Comparison of ENCODE assay signal across 19 cellular contexts in the genomic region with DNA sequence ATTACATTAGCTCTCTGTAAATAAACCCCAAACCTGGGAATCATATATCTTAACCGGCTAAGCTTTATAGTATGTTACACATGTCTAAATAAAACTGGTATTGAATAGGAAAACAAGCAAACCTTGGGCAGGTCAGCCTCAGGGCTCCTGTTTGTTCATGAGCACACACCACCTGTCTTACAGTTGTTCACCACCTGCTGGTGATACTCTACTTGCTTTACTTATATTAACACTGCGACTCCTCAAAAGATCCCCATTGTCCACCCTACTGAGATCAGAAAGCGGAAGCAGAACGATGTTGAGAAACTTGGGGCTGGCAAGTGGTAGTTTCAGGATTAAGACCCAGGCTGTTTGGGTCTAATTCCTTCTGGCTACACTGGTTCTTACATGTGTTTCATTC. TPM values are rescaled to one million over a fixed set of nuclear protein-coding genes. Genes with fewer than 3 reads are reported as not detected.
DNase-seq lines count a peak whose midpoint lies in the region; ATAC-seq, FAIRE-seq and TF ChIP-seq lines count a peak whose summit lies in the region.
"Had no signal": no experiment of that assay in that cellular context is flagged by ENCODE, and none has a peak within 500 bp of the region (broad histone marks: within the 10 kb centered on the region; RNA-seq: fewer than 3 reads in every experiment).

No MANE protein-coding gene starts in this region.

- no peak for ATAC-seq in HG03095 (IDR thresholded peaks at IDR 0.05; ENCODE audit: unreplicated experiment)
- ATAC-seq: PC-3 had no signal

- DNase-seq in COLO668 (lab: John Stamatoyannopoulos, UW; ENCODE audit: unreplicated experiment) (peak; percentile 66), DMS53 treated with DMSO at 0.1 percent for 48 hours (lab: John Stamatoyannopoulos, UW; ENCODE audit: unreplicated experiment) (peak; percentile 18), NCI-H69 (lab: John Stamatoyannopoulos, UW) (peak; percentile 73), H1 (ENCODE audit: low read depth in 1 of 2, low spot score in 2 of 2) (no peak), NCI-H2081 treated with DMSO at 0.1 percent for 48 hours (lab: John Stamatoyannopoulos, UW) (no peak), SKM-1 (lab: John Stamatoyannopoulos, UW; ENCODE audit: unreplicated experiment) (no peak)
- DNase-seq: DMS 273 treated with DMSO at 0.1 percent for 48 hours, GOT3, Karpas-422, MG63, NCI-H1436 treated with DMSO at 0.1 percent for 48 hours, NCI-H226, NCI-H526 treated with DMSO at 0.1 percent for 48 hours, PC-3, SW 1271 had no signal

- no peak for TF ChIP-seq RAD21 in H1 (IDR thresholded peaks at IDR 0.05 in 1 of 2, conservative IDR thresholded peaks at IDR 0.05 in 1 of 2; ENCODE audit: low read depth in 2 of 2, low read length in 2 of 2)

- no peak overlapping the region for H3K27ac ChIP-seq in H1 (ENCODE audit: low read depth, low read length)
- H3K27ac ChIP-seq: C4-2B, SJSA1 had no signal

- CTCF ChIA-PET in H1 (lab: Charles Lee; ENCODE audit: partially characterized antibody) = interaction anchor here (0.6 to 4.3 kb wide), 10 partner anchors 10 to 940 kb away, joined by 3 to 36 read pairs (median 3); no protein-coding TSS in a partner anchor

- 94% methylated on average over 4 of the region's 4 CpGs; no CpG with 5 or more reads in 1 of the 2 experiments for whole genome bisulfite sequencing in H1 (ENCODE audit: extremely low coverage in 1 of 2, insufficient coverage in 1 of 2, insufficient read length in 1 of 2, insufficient replicate concordance in 2 of 2, low coverage in 1 of 2, low lambda C conversion rate in 2 of 2, missing lambda C conversion rate in 1 of 2), 2 experiments

- H3K4me2 ChIP-seq in H1 (ENCODE audit: insufficient read depth in 1 of 2, low read depth in 2 of 2, low read length in 2 of 2) = no peak overlapping the region

- no peak overlapping the region for H4K91ac ChIP-seq in H1 (replicated peaks; ENCODE audit: insufficient read length, low read length)

- H2AK5ac ChIP-seq in H1 (ENCODE audit: low read depth, low read length) = no peak overlapping the region

- no peak for TF ChIP-seq CTCF in H1 (IDR thresholded peaks at IDR 0.05; ENCODE audit: control extremely low read depth in 1 of 3, insufficient read depth in 1 of 3, low read depth in 1 of 3, low read length in 3 of 3)

- no peaks in the 10 kb centered on the region for H3K23me2 ChIP-seq in H1 (ENCODE audit: low read depth, low read length)

- H2BK20ac ChIP-seq in H1 (ENCODE audit: low read length) = 0 out of 2 replicates have a peak overlapping the region, but pooled peaks have one; percentile 73

- no peak overlapping the region for H4K5ac ChIP-seq in H1 (ENCODE audit: insufficient read length, low read depth, low read length)

- H2BK15ac ChIP-seq in H1 (ENCODE audit: low read length) = no peak overlapping the region; the same call in 1 of the 2 replicates

- no peak for FAIRE-seq in H1 (lab: Jason Lieb, UNC)

- no peaks in the 10 kb centered on the region for H3K36me3 ChIP-seq in H1 (ENCODE audit: control insufficient read depth in 2 of 4, insufficient read depth in 4 of 4, low read length in 3 of 4)
- H3K36me3 ChIP-seq: MG63 had no signal

- H3K18ac ChIP-seq in H1 (ENCODE audit: extremely low read depth, low read length) = no peak overlapping the region

- no peaks in the 10 kb centered on the region for H3K9me3 ChIP-seq in H1 (ENCODE audit: insufficient read depth in 2 of 2, low read depth in 1 of 2, low read length in 1 of 2)
- H3K9me3 ChIP-seq: MG63, SJSA1 had no signal

- no peak overlapping the region for H3K4ac ChIP-seq in H1 (replicated peaks; ENCODE audit: insufficient read length, low read depth, low read length)

- H3K79me1 ChIP-seq in H1 (ENCODE audit: low read depth, low read length) = 0 out of 2 replicates have a peak, but pooled peaks cover 3% of the 10 kb centered on the region

- H3K27me3 ChIP-seq in H1 (replicated peaks in 1 of 4; ENCODE audit: control insufficient read depth in 3 of 4, extremely low read depth in 1 of 4, insufficient read depth in 3 of 4, low read length in 3 of 4) = no peaks in the 10 kb centered on the region
- H3K27me3 ChIP-seq: MG63, SJSA1 had no signal

- H2BK5ac ChIP-seq in H1 (ENCODE audit: low read depth, low read length) = no peak overlapping the region

- no peaks in the 10 kb centered on the region for H3K79me2 ChIP-seq in H1 (ENCODE audit: control insufficient read depth in 1 of 2, insufficient read depth in 2 of 2, low read length in 2 of 2)

- no peak overlapping the region for H3K23ac ChIP-seq in H1 (ENCODE audit: insufficient read length)

- no peaks in the 10 kb centered on the region for H4K20me1 ChIP-seq in H1 (replicated peaks in 1 of 2; ENCODE audit: control insufficient read depth in 1 of 2, insufficient read depth in 2 of 2, low read length in 2 of 2)

- H3K4me3 ChIP-seq in H1 (ENCODE audit: extremely low read depth in 1 of 4, insufficient read depth in 2 of 4, low read depth in 3 of 4, low read length in 4 of 4) = no peak overlapping the region
- H3K4me3 ChIP-seq: MG63, SJSA1 had no signal

- no peak overlapping the region for H4K8ac ChIP-seq in H1 (ENCODE audit: extremely low read depth, insufficient read depth, low read length)

- H3K9ac ChIP-seq in H1 (replicated peaks in 1 of 4; ENCODE audit: extremely low read depth in 1 of 4, low read depth in 3 of 4, low read length in 3 of 4) = no peak overlapping the region

- no peak overlapping the region for H2BK120ac ChIP-seq in H1 (replicated peaks; ENCODE audit: low read depth, low read length)

- H2AFZ ChIP-seq in H1 (ENCODE audit: low read length) = no peak overlapping the region

- H3K4me1 ChIP-seq in H1 (replicated peaks in 1 of 4; ENCODE audit: control insufficient read depth in 3 of 4, insufficient read depth in 4 of 4, low read length in 3 of 4) = peaks cover 2 to 8% (median 4%) of the 10 kb centered on the region in 4 experiments; a peak in 5 of 7 replicates

- POLR2A ChIA-PET in H1 (lab: Charles Lee; ENCODE audit: partially characterized antibody) = no interaction called here

- H2BK12ac ChIP-seq in H1 (ENCODE audit: low read depth, low read length) = no peak overlapping the region

- H3K56ac ChIP-seq in H1 (replicated peaks; ENCODE audit: insufficient read length, low read depth, low read length) = no peak overlapping the region

- TF ChIP-seq EP300 in H1 (IDR thresholded peaks at IDR 0.05; ENCODE audit: borderline replicate concordance in 1 of 2, low read depth in 2 of 2, low read length in 2 of 2) = no peak

- no peak overlapping the region for H3K14ac ChIP-seq in H1 (ENCODE audit: insufficient read length)

- TF ChIP-seq POLR2A in H1 (IDR thresholded peaks at IDR 0.05; ENCODE audit: control extremely low read depth in 1 of 2, low read depth in 2 of 2, low read length in 2 of 2) = no peak

TF ChIP-seq in H1, 55 proteins besides CTCF, POLR2A, EP300 and RAD21:
- TF ChIP-seq TAF7 (optimal IDR thresholded peaks at IDR 0.05; ENCODE audit: borderline replicate concordance, low read depth, low read length) (no peak), TBP (IDR thresholded peaks at IDR 0.05; ENCODE audit: low read depth, low read length) (no peak), POU5F1 (IDR thresholded peaks at IDR 0.05; ENCODE audit: low read depth, low read length) (no peak), SIX5 (IDR thresholded peaks at IDR 0.05; ENCODE audit: low read depth, low read length) (no peak), TEAD4 (IDR thresholded peaks at IDR 0.05; ENCODE audit: low read depth, low read length) (no peak), POLR2AphosphoS5 (IDR thresholded peaks at IDR 0.05; ENCODE audit: low read depth, low read length) (no peak), SAP30 (IDR thresholded peaks at IDR 0.05; ENCODE audit: insufficient read depth, insufficient replicate concordance, low read length) (no peak), BRCA1 (IDR thresholded peaks at IDR 0.05; ENCODE audit: low read depth, low read length) (no peak), ASH2L (IDR thresholded peaks at IDR 0.05; ENCODE audit: low read length) (no peak), RNF2 (IDR thresholded peaks at IDR 0.05; ENCODE audit: borderline replicate concordance, low read depth, low read length, missing control alignments, poor library complexity, severe bottlenecking) (no peak), CBX8 (IDR thresholded peaks at IDR 0.05; ENCODE audit: borderline replicate concordance, low read depth, low read length) (no peak)
- TF ChIP-seq, protein P1, sequence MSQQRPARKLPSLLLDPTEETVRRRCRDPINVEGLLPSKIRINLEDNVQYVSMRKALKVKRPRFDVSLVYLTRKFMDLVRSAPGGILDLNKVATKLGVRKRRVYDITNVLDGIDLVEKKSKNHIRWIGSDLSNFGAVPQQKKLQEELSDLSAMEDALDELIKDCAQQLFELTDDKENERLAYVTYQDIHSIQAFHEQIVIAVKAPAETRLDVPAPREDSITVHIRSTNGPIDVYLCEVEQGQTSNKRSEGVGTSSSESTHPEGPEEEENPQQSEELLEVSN (IDR thresholded peaks at IDR 0.05) = no peak
- TF ChIP-seq, protein P2, sequence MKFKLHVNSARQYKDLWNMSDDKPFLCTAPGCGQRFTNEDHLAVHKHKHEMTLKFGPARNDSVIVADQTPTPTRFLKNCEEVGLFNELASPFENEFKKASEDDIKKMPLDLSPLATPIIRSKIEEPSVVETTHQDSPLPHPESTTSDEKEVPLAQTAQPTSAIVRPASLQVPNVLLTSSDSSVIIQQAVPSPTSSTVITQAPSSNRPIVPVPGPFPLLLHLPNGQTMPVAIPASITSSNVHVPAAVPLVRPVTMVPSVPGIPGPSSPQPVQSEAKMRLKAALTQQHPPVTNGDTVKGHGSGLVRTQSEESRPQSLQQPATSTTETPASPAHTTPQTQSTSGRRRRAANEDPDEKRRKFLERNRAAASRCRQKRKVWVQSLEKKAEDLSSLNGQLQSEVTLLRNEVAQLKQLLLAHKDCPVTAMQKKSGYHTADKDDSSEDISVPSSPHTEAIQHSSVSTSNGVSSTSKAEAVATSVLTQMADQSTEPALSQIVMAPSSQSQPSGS (IDR thresholded peaks at IDR 0.05; ENCODE audit: low read length) = no peak
- TF ChIP-seq, protein P3, sequence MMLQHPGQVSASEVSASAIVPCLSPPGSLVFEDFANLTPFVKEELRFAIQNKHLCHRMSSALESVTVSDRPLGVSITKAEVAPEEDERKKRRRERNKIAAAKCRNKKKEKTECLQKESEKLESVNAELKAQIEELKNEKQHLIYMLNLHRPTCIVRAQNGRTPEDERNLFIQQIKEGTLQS (IDR thresholded peaks at IDR 0.05; ENCODE audit: insufficient read depth, low read depth, low read length) = no peak

RNA-seq across cellular contexts. Expression of a gene that starts 16.4 kb away (rescaled TPM):
- 2.3 and 2.6 TPM in 2 replicates for total RNA-seq in H1 (2021; fragmentation: NEBNext Ultra II Directional; extraction: Animal tissue kit (Norgen Biotek cat#: 25700))
- 2.4 and 3.0 TPM in 2 replicates for polyA plus RNA-seq in H1 (2011; rRNA removed)
- 2.9 TPM for polyA plus RNA-seq in H1 (2011; cell fraction: cytosol; rRNA removed)
- polyA plus RNA-seq in H1 (2011; cell fraction: nucleus; rRNA removed) = 3.3 TPM
- polyA plus RNA-seq in H1 (2012, experiment 1 of 2) = 2.6 to 4.2 TPM (median 3.1 TPM) in 4 replicates
- 0.58 TPM for polyA plus RNA-seq in H1 (2012, experiment 2 of 2)
- 2.6 TPM for polyA plus RNA-seq in H1 (2013, experiment 1 of 2)
- 3.2 TPM for polyA plus RNA-seq in H1 (2013, experiment 2 of 2)
- polyA minus RNA-seq in H1 (2011; rRNA and poly(A)+ RNA removed) = 6.2 and 14.0 TPM in 2 replicates
- polyA minus RNA-seq in H1 (2011; cell fraction: cytosol; rRNA and poly(A)+ RNA removed) = 2.7 TPM
- polyA minus RNA-seq in H1 (2011; cell fraction: nucleus; rRNA and poly(A)+ RNA removed) = 22.6 TPM
- total RNA-seq: HT-29 had no signal

Comparison
In these comparisons a context has a peak if more than half of its experiments do, and no peak if none do; other contexts are left out.
1. DNase-seq: peak in COLO668 (single experiment), DMS53 treated with DMSO at 0.1 percent for 48 hours (single experiment) and NCI-H69 (single experiment); none in H1 (0 of 2), NCI-H2081 treated with DMSO at 0.1 percent for 48 hours (single experiment) and SKM-1 (single experiment).